Comparison of ENCODE assay signal across 13 cellular contexts in genomic region chr2:97849881-97850540, GRCh38.
DNase-seq lines count a peak whose midpoint lies in the region; ATAC-seq and TF ChIP-seq lines count a peak whose summit lies in the region.
"Had no signal": no experiment of that assay in that cellular context is flagged by ENCODE, and none has a peak within 500 bp of the region (broad histone marks: within the 10 kb centered on the region; RNA-seq: fewer than 3 reads in every experiment).

No MANE protein-coding gene starts in this region.

- peaks cover 19% of the 10 kb centered on the region for H3K36me3 Mint-ChIP-seq in activated CD8-positive, alpha-beta T cell treated with anti-CD3 and anti-CD28 coated beads for 36 hours (ENCODE audit: low read depth)
- H3K36me3 Mint-ChIP-seq in natural killer cell treated with Interleukin-12 subunit alpha and Interleukin-12 subunit beta and Interleukin-15 and Interleukin-18, amount 100 ng/mL, for 72 hours = no peaks in the 10 kb centered on the region

- WGBS in right lobe of liver (ENCODE audit: insufficient coverage, low coverage, low lambda C conversion rate, missing lambda C conversion rate) = 98% methylated on average over 3 of the region's 3 CpGs

- H3K4me3 Mint-ChIP-seq in activated CD8-positive, alpha-beta T cell treated with anti-CD3 and anti-CD28 coated beads for 36 hours = no peak overlapping the region
- peak overlapping the region; percentile 77 for H3K4me3 Mint-ChIP-seq in natural killer cell treated with Interleukin-12 subunit alpha and Interleukin-12 subunit beta and Interleukin-15 and Interleukin-18, amount 100 ng/mL, for 72 hours

- H3K9me3 Mint-ChIP-seq in activated CD8-positive, alpha-beta T cell treated with anti-CD3 and anti-CD28 coated beads for 36 hours = no peaks in the 10 kb centered on the region
- H3K9me3 Mint-ChIP-seq in natural killer cell treated with Interleukin-12 subunit alpha and Interleukin-12 subunit beta and Interleukin-15 and Interleukin-18, amount 100 ng/mL, for 72 hours = no peaks in the 10 kb centered on the region

- H3K4me1 Mint-ChIP-seq in activated CD8-positive, alpha-beta T cell treated with anti-CD3 and anti-CD28 coated beads for 36 hours (ENCODE audit: low read depth) = peaks cover 46% of the 10 kb centered on the region
- peaks cover 39 to 57% of the 10 kb centered on the region in 2 donors for H3K4me1 Mint-ChIP-seq in natural killer cell treated with Interleukin-12 subunit alpha and Interleukin-12 subunit beta and Interleukin-15 and Interleukin-18, amount 100 ng/mL, for 72 hours (ENCODE audit: low read depth in 2 of 2)

- H3K9me3 ChIP-seq in right lobe of liver = no peaks in the 10 kb centered on the region
- H3K9me3 ChIP-seq: left lung had no signal

- peak; percentile 75 for ATAC-seq in GM19455 (IDR thresholded peaks at IDR 0.05; ENCODE audit: unreplicated experiment)
- peak; percentile 80 for ATAC-seq in HG03039 (IDR thresholded peaks at IDR 0.05; ENCODE audit: unreplicated experiment)
- ATAC-seq in activated CD8-positive, alpha-beta T cell treated with anti-CD3 and anti-CD28 coated beads for 36 hours = peak; percentile 90
- ATAC-seq in natural killer cell treated with Interleukin-12 subunit alpha and Interleukin-12 subunit beta and Interleukin-15 and Interleukin-18, amount 100 ng/mL, for 72 hours = peak; percentile 91 to 98
- ATAC-seq in left cardiac atrium = no peak
- ATAC-seq in right lobe of liver = no peak
- ATAC-seq: left lung, Right ventricle myocardium inferior had no signal

- no peaks in the 10 kb centered on the region for H3K36me3 ChIP-seq in right lobe of liver
- H3K36me3 ChIP-seq: left lung had no signal

- H3K4me1 ChIP-seq in right lobe of liver = peaks cover 0 to 4% (median 2%) of the 10 kb centered on the region in 4 donors
- H3K4me1 ChIP-seq: left lung had no signal

- no peak for TF ChIP-seq POLR2A in right lobe of liver (IDR thresholded peaks at IDR 0.05)

- no peaks in the 10 kb centered on the region for H3K27me3 ChIP-seq in right lobe of liver
- H3K27me3 ChIP-seq: left lung had no signal

- H3K27ac ChIP-seq in right lobe of liver = no peak overlapping the region
- H3K27ac ChIP-seq: left lung, skin epidermis had no signal

- peak overlapping the region; percentile 17 for H3K27ac Mint-ChIP-seq in activated CD8-positive, alpha-beta T cell treated with anti-CD3 and anti-CD28 coated beads for 36 hours
- peak overlapping the region; percentile 72 to 75 for H3K27ac Mint-ChIP-seq in natural killer cell treated with Interleukin-12 subunit alpha and Interleukin-12 subunit beta and Interleukin-15 and Interleukin-18, amount 100 ng/mL, for 72 hours

- no peak for TF ChIP-seq CTCF in activated CD8-positive, alpha-beta T cell treated with anti-CD3 and anti-CD28 coated beads for 36 hours (IDR thresholded peaks at IDR 0.05)
- TF ChIP-seq CTCF in right lobe of liver (IDR thresholded peaks at IDR 0.05) = no peak

- DNase-seq in activated CD8-positive, alpha-beta T cell treated with anti-CD3 and anti-CD28 coated beads for 36 hours = peak; percentile 44
- DNase-seq in natural killer cell treated with Interleukin-12 subunit alpha and Interleukin-12 subunit beta and Interleukin-15 and Interleukin-18, amount 100 ng/mL, for 72 hours (ENCODE audit: low spot score) = no peak
- no peak for DNase-seq in left cardiac atrium
- DNase-seq in medulla oblongata (ENCODE audit: extremely low spot score) = no peak
- DNase-seq in right lobe of liver = no peak
- DNase-seq: activated gamma-delta T cell, left lung, NCI-H146, substantia nigra had no signal

- CTCF ChIA-PET in activated CD8-positive, alpha-beta T cell treated with anti-CD3 and anti-CD28 coated beads for 36 hours (lab: Charles Lee) = no interaction called here

- POLR2A ChIA-PET in activated CD8-positive, alpha-beta T cell treated with anti-CD3 and anti-CD28 coated beads for 36 hours (lab: Charles Lee) = no interaction called here

- H3K4me3 ChIP-seq in right lobe of liver = no peak overlapping the region
- H3K4me3 ChIP-seq: left lung, skin epidermis had no signal

- no peaks in the 10 kb centered on the region for H3K27me3 Mint-ChIP-seq in activated CD8-positive, alpha-beta T cell treated with anti-CD3 and anti-CD28 coated beads for 36 hours
- no peaks in the 10 kb centered on the region for H3K27me3 Mint-ChIP-seq in natural killer cell treated with Interleukin-12 subunit alpha and Interleukin-12 subunit beta and Interleukin-15 and Interleukin-18, amount 100 ng/mL, for 72 hours

- intact Hi-C loops in activated CD8-positive, alpha-beta T cell treated with anti-CD3 and anti-CD28 coated beads for 36 hours (cut with micrococcal nuclease) = loop anchor here (10.0 kb wide), 1 partner anchor 145 kb away; the partner anchor contains the start of gene TMEM131
- intact Hi-C loops in left cardiac atrium (cut with DNase I) (no loop called here), right lobe of liver (cut with DNase I) (no loop called here)

Comparison
In these comparisons a context has a peak if more than half of its experiments do, and no peak if none do; other contexts are left out.
1. ATAC-seq: peak in GM19455 (single experiment), HG03039 (single experiment), activated CD8-positive, alpha-beta T cell treated with anti-CD3 and anti-CD28 coated beads for 36 hours (single experiment) and natural killer cell treated with Interleukin-12 subunit alpha and Interleukin-12 subunit beta and Interleukin-15 and Interleukin-18, amount 100 ng/mL, for 72 hours (2 of 2); none in left cardiac atrium (0 of 2) and right lobe of liver (0 of 4).